ENCODE assay signal across 12 cellular contexts in genomic region chr19:2242092-2242537, GRCh38. TPM values are rescaled to one million over a fixed set of nuclear protein-coding genes. Genes with fewer than 3 reads are reported as not detected.
DNase-seq lines count a peak whose midpoint lies in the region; ATAC-seq, FAIRE-seq and TF ChIP-seq lines count a peak whose summit lies in the region.
"Had no signal": no experiment of that assay in that cellular context is flagged by ENCODE, and none has a peak within 500 bp of the region (broad histone marks: within the 10 kb centered on the region; RNA-seq: fewer than 3 reads in every experiment).

No MANE protein-coding gene starts in this region.

- no peak overlapping the region for H3K23ac ChIP-seq in H1 (ENCODE audit: insufficient read length)

- H3K14ac ChIP-seq in H1 (ENCODE audit: insufficient read length), result no peak overlapping the region

- TF ChIP-seq CTCF in Loucy (conservative IDR thresholded peaks at IDR 0.05; ENCODE audit: low read length), result no peak
- TF ChIP-seq CTCF in H1 (IDR thresholded peaks at IDR 0.05; ENCODE audit: control extremely low read depth in 1 of 3, insufficient read depth in 1 of 3, low read depth in 1 of 3, low read length in 3 of 3), result no peak
- TF ChIP-seq CTCF in osteocyte (IDR thresholded peaks at IDR 0.05), result no peak
- TF ChIP-seq CTCF in ovary (IDR thresholded peaks at IDR 0.05), result no peak

- H3K4ac ChIP-seq in H1 (replicated peaks; ENCODE audit: insufficient read length, low read depth, low read length), result no peak overlapping the region

- POLR2A ChIA-PET in CD4-positive, alpha-beta memory T cell (lab: Charles Lee; ENCODE audit: partially characterized antibody), result interaction anchor here (10.5 kb wide), 1 partner anchor 14 kb away, joined by 325 read pairs; the partner anchor contains the start of genes AMH and JSRP1
- POLR2A ChIA-PET in H1 (lab: Charles Lee; ENCODE audit: partially characterized antibody), result interaction anchor here (1.0 to 10.3 kb wide), 5 partner anchors 12 to 32 kb away, joined by 3 to 206 read pairs (median 13); partner anchors contain the start of genes AMH and JSRP1

- peaks cover 65% of the 10 kb centered on the region for H3K4me1 ChIP-seq in CD4-positive, alpha-beta memory T cell (ENCODE audit: insufficient read depth, low read length)
- peaks cover 42% of the 10 kb centered on the region for H3K4me1 ChIP-seq in Loucy (ENCODE audit: insufficient read depth, low read length, poor library complexity, severe bottlenecking)
- peaks cover 0 to 21% (median 14%) of the 10 kb centered on the region in 4 experiments; a peak in 6 of 7 replicates for H3K4me1 ChIP-seq in H1 (replicated peaks in 1 of 4; ENCODE audit: control insufficient read depth in 3 of 4, insufficient read depth in 4 of 4, low read length in 3 of 4)
- H3K4me1 ChIP-seq in ovary (ENCODE audit: insufficient read depth), result peaks cover 25% of the 10 kb centered on the region

- peaks cover 5% of the 10 kb centered on the region; the same call in 1 of the 2 replicates for H3K23me2 ChIP-seq in H1 (ENCODE audit: low read depth, low read length)

- no peak overlapping the region for H4K8ac ChIP-seq in H1 (ENCODE audit: extremely low read depth, insufficient read depth, low read length)

- H3K27ac ChIP-seq in CD4-positive, alpha-beta memory T cell (ENCODE audit: low read depth, low read length), result no peak overlapping the region
- H3K27ac ChIP-seq in H1 (ENCODE audit: low read depth, low read length) (0 out of 2 replicates have a peak overlapping the region, but pooled peaks have one; percentile 12), ovary (no peak overlapping the region)

- H2BK5ac ChIP-seq in H1 (ENCODE audit: low read depth, low read length), result peak overlapping the region; percentile 12; the same call in 1 of the 2 replicates

- no peak for TF ChIP-seq POLR2A in H1 (IDR thresholded peaks at IDR 0.05; ENCODE audit: control extremely low read depth in 1 of 2, low read depth in 2 of 2, low read length in 2 of 2)
- TF ChIP-seq POLR2A in ovary (IDR thresholded peaks at IDR 0.05), result no peak

- no peak overlapping the region for H3K56ac ChIP-seq in H1 (replicated peaks; ENCODE audit: insufficient read length, low read depth, low read length)

- no peak overlapping the region for H4K5ac ChIP-seq in H1 (ENCODE audit: insufficient read length, low read depth, low read length)

- H3K9ac ChIP-seq in Loucy (ENCODE audit: low read depth, low read length, poor library complexity, severe bottlenecking) (no peak overlapping the region), H1 (replicated peaks in 1 of 4; ENCODE audit: extremely low read depth in 1 of 4, low read depth in 3 of 4, low read length in 3 of 4) (0 out of 7 replicates have a peak overlapping the region, but pooled peaks of 1 of the 4 experiments have one; percentile 0)

- no peak overlapping the region for H3K4me3 ChIP-seq in CD4-positive, alpha-beta memory T cell (ENCODE audit: low read length in 2 of 2)
- peak overlapping the region; percentile 21 for H3K4me3 ChIP-seq in Loucy (ENCODE audit: low read length, poor library complexity, severe bottlenecking)
- H3K4me3 ChIP-seq in H1 (ENCODE audit: extremely low read depth in 1 of 4, insufficient read depth in 2 of 4, low read depth in 3 of 4, low read length in 4 of 4), result no peak overlapping the region
- no peak overlapping the region for H3K4me3 ChIP-seq in ovary

- H2AK5ac ChIP-seq in H1 (ENCODE audit: low read depth, low read length), result no peak overlapping the region

- H2AFZ ChIP-seq in Loucy (ENCODE audit: low read length), result no peak overlapping the region
- H2AFZ ChIP-seq in H1 (ENCODE audit: low read length), result no peak overlapping the region

- H2BK12ac ChIP-seq in H1 (ENCODE audit: low read depth, low read length), result no peak overlapping the region

- no peaks in the 10 kb centered on the region for H3K9me3 Mint-ChIP-seq in CD4-positive, alpha-beta memory T cell
- H3K9me3 Mint-ChIP-seq in osteocyte (ENCODE audit: unreplicated experiment), result no peaks in the 10 kb centered on the region

- no peak overlapping the region for H2BK120ac ChIP-seq in H1 (replicated peaks; ENCODE audit: low read depth, low read length)

- intact Hi-C loops in CD4-positive, alpha-beta memory T cell (cut with micrococcal nuclease), result no loop called here
- intact Hi-C loops in ovary (cut with DNase I), result loop anchor here in 1 of 4 donors (10.0 kb wide), 1 partner anchor 373 kb away; no protein-coding TSS in a partner anchor

- no peak overlapping the region for H4K91ac ChIP-seq in H1 (replicated peaks; ENCODE audit: insufficient read length, low read length)

- 90% methylated on average over 12 of the region's 12 CpGs; no CpG with 5 or more reads in 1 of the 2 experiments for WGBS in H1 (ENCODE audit: extremely low coverage in 1 of 2, insufficient coverage in 1 of 2, insufficient read length in 1 of 2, insufficient replicate concordance in 2 of 2, low coverage in 1 of 2, low lambda C conversion rate in 2 of 2, missing lambda C conversion rate in 1 of 2), 2 experiments
- 85 to 89% (median 88%) methylated on average over 12 of the region's 12 CpGs for WGBS in ovary, 3 donors

- H3K18ac ChIP-seq in H1 (ENCODE audit: extremely low read depth, low read length), result no peak overlapping the region

- H3K4me2 ChIP-seq in Loucy (ENCODE audit: low read depth, low read length, poor library complexity, severe bottlenecking), result peak overlapping the region; percentile 100
- no peak overlapping the region for H3K4me2 ChIP-seq in H1 (ENCODE audit: insufficient read depth in 1 of 2, low read depth in 2 of 2, low read length in 2 of 2)

- FAIRE-seq in H1 (lab: Jason Lieb, UNC), result no peak

- H3K4me3 Mint-ChIP-seq in CD4-positive, alpha-beta memory T cell, result peak overlapping the region in 6 of 8 donors; percentile 40 to 74 (median 54)
- no peak overlapping the region for H3K4me3 Mint-ChIP-seq in osteocyte (ENCODE audit: unreplicated experiment)

- no peak for ATAC-seq in HG02973 (IDR thresholded peaks at IDR 0.05; ENCODE audit: unreplicated experiment)
- no peak for ATAC-seq in GM18909 (IDR thresholded peaks at IDR 0.05; ENCODE audit: poor library complexity, unreplicated experiment)

- H3F3A ChIP-seq in Loucy (ENCODE audit: low read depth), result peaks cover 3% of the 10 kb centered on the region; the same call in 1 of the 2 replicates

- H3K36me3 ChIP-seq in CD4-positive, alpha-beta memory T cell (ENCODE audit: insufficient read depth, low read length), result peaks cover 46% of the 10 kb centered on the region
- H3K36me3 ChIP-seq in Loucy (ENCODE audit: insufficient read depth, low read length), result peaks cover 49% of the 10 kb centered on the region; the same call in 1 of the 2 replicates
- peaks cover 24 to 42% (median 40%) of the 10 kb centered on the region in 4 experiments for H3K36me3 ChIP-seq in H1 (ENCODE audit: control insufficient read depth in 2 of 4, insufficient read depth in 4 of 4, low read length in 3 of 4)
- H3K36me3 ChIP-seq in ovary, result no peaks in the 10 kb centered on the region

- peaks cover 84% of the 10 kb centered on the region for H3K79me2 ChIP-seq in Loucy (ENCODE audit: insufficient read depth, low read length)
- peaks cover 44 to 70% of the 10 kb centered on the region in 2 experiments for H3K79me2 ChIP-seq in H1 (ENCODE audit: control insufficient read depth in 1 of 2, insufficient read depth in 2 of 2, low read length in 2 of 2)

- no peaks in the 10 kb centered on the region for H3K9me2 ChIP-seq in Loucy (replicated peaks; ENCODE audit: low read depth, low read length)

- peaks cover 36 to 66% (median 49%) of the 10 kb centered on the region in 4 donors for H3K4me1 Mint-ChIP-seq in CD4-positive, alpha-beta memory T cell
- peaks cover 51% of the 10 kb centered on the region for H3K4me1 Mint-ChIP-seq in osteocyte (ENCODE audit: unreplicated experiment)

- no peak overlapping the region for H2BK20ac ChIP-seq in H1 (ENCODE audit: low read length)

- peaks cover 25 to 44% of the 10 kb centered on the region in 2 donors for H3K36me3 Mint-ChIP-seq in CD4-positive, alpha-beta memory T cell
- H3K36me3 Mint-ChIP-seq in osteocyte (ENCODE audit: unreplicated experiment), result peaks cover 15% of the 10 kb centered on the region

- H3K79me1 ChIP-seq in H1 (ENCODE audit: low read depth, low read length), result peaks cover 25% of the 10 kb centered on the region

- H3K27me3 ChIP-seq in CD4-positive, alpha-beta memory T cell (ENCODE audit: insufficient read depth, low read length), result no peaks in the 10 kb centered on the region
- H3K27me3 ChIP-seq in Loucy (ENCODE audit: insufficient read depth, low read length, poor library complexity, severe bottlenecking), result no peaks in the 10 kb centered on the region
- H3K27me3 ChIP-seq in H1 (replicated peaks in 1 of 4; ENCODE audit: control insufficient read depth in 3 of 4, extremely low read depth in 1 of 4, insufficient read depth in 3 of 4, low read length in 3 of 4), result no peaks in the 10 kb centered on the region
- no peaks in the 10 kb centered on the region for H3K27me3 ChIP-seq in ovary

- H4K20me1 ChIP-seq in Loucy (ENCODE audit: insufficient read depth, low read length, poor library complexity, severe bottlenecking) (peaks cover 81% of the 10 kb centered on the region), H1 (replicated peaks in 1 of 2; ENCODE audit: control insufficient read depth in 1 of 2, insufficient read depth in 2 of 2, low read length in 2 of 2) (peaks cover 42 to 65% of the 10 kb centered on the region in 2 experiments)

- DNase-seq in CD4-positive, alpha-beta memory T cell, result no peak
- DNase-seq in H1 (ENCODE audit: low read depth in 1 of 2, low spot score in 2 of 2) (no peak), osteocyte (ENCODE audit: extremely low spot score, unreplicated experiment) (no peak), NCI-H345 (lab: John Stamatoyannopoulos, UW) (no peak), ovary (no peak)
- DNase-seq: midbrain; stimulated activated CD4-positive, alpha-beta T cell treated with anti-CD3 and anti-CD28 coated beads, Interleukin-1b, Interleukin-23, amount 100 ng/mL, for 48 hours; stimulated activated CD8-positive, alpha-beta memory T cell treated with anti-CD3 and anti-CD28 coated beads, Interleukin-4, amount 100 ng/mL, for 48 hours had no signal

- no peaks in the 10 kb centered on the region for H3K27me3 Mint-ChIP-seq in CD4-positive, alpha-beta memory T cell
- no peaks in the 10 kb centered on the region for H3K27me3 Mint-ChIP-seq in osteocyte (ENCODE audit: unreplicated experiment)

- no peak overlapping the region for H2BK15ac ChIP-seq in H1 (ENCODE audit: low read length)

- H3K9me3 ChIP-seq in CD4-positive, alpha-beta memory T cell (ENCODE audit: control insufficient read depth in 1 of 2, low read length in 2 of 2), result no peaks in the 10 kb centered on the region
- H3K9me3 ChIP-seq in Loucy (ENCODE audit: insufficient read depth, low read depth, low read length) (no peaks in the 10 kb centered on the region), H1 (ENCODE audit: insufficient read depth in 2 of 2, low read depth in 1 of 2, low read length in 1 of 2) (no peaks in the 10 kb centered on the region), ovary (no peaks in the 10 kb centered on the region)

- H3K27ac Mint-ChIP-seq in CD4-positive, alpha-beta memory T cell, result peak overlapping the region in 3 of 7 donors; percentile 52 to 82 (median 71)
- H3K27ac Mint-ChIP-seq in osteocyte (ENCODE audit: unreplicated experiment), result peak overlapping the region; percentile 21

- CTCF ChIA-PET in CD4-positive, alpha-beta memory T cell (lab: Charles Lee; ENCODE audit: partially characterized antibody), result no interaction called here
- CTCF ChIA-PET in H1 (lab: Charles Lee; ENCODE audit: partially characterized antibody), result interaction anchor here (0.9 to 2.3 kb wide), 3 partner anchors 13 to 73 kb away, joined by 3 to 11 read pairs (median 3); no protein-coding TSS in a partner anchor

- TF ChIP-seq EP300 in H1 (IDR thresholded peaks at IDR 0.05; ENCODE audit: borderline replicate concordance in 1 of 2, low read depth in 2 of 2, low read length in 2 of 2) (no peak), ovary (IDR thresholded peaks at IDR 0.05) (no peak)

- TF ChIP-seq RAD21 in H1 (IDR thresholded peaks at IDR 0.05 in 1 of 2, conservative IDR thresholded peaks at IDR 0.05 in 1 of 2; ENCODE audit: low read depth in 2 of 2, low read length in 2 of 2), result no peak

RNA-seq across cellular contexts. Expression of gene SF3A2, which starts 5.5 kb away (rescaled TPM):
- 100 to 1,000 TPM; 140 to 141 TPM for total RNA-seq in CD4-positive, alpha-beta memory T cell
- 10 to 100 TPM in 1 of 2 donors, 1 to 10 TPM in 1; 8.3 to 37.8 TPM for polyA plus RNA-seq in CD4-positive, alpha-beta memory T cell
- 142 and 146 TPM in 2 replicates for total RNA-seq in H1 (2021; fragmentation: NEBNext Ultra II Directional; extraction: Animal tissue kit (Norgen Biotek cat#: 25700))
- 15.3 and 31.2 TPM in 2 replicates for polyA plus RNA-seq in H1 (2011; rRNA removed)
- 22.1 TPM for polyA plus RNA-seq in H1 (2011; cell fraction: cytosol; rRNA removed)
- polyA plus RNA-seq in H1 (2011; cell fraction: nucleus; rRNA removed), result 171 TPM
- polyA plus RNA-seq in H1 (2012, experiment 1 of 2), result 97.0 to 157 TPM (median 147 TPM) in 4 replicates
- polyA plus RNA-seq in H1 (2012, experiment 2 of 2), result 117 TPM
- 109 TPM for polyA plus RNA-seq in H1 (2013, experiment 1 of 2)
- polyA plus RNA-seq in H1 (2013, experiment 2 of 2), result 101 TPM
- polyA minus RNA-seq in H1 (2011; rRNA and poly(A)+ RNA removed), result 18.4 and 22.8 TPM in 2 replicates
- polyA minus RNA-seq in H1 (2011; cell fraction: cytosol; rRNA and poly(A)+ RNA removed), result 64.4 TPM
- polyA minus RNA-seq in H1 (2011; cell fraction: nucleus; rRNA and poly(A)+ RNA removed), result 112 TPM
- 101 and 102 TPM in 2 replicates for total RNA-seq in osteocyte
- total RNA-seq in ovary, result 100 to 1,000 TPM in 3 of 7 donors, 10 to 100 TPM in 4; 33.0 to 137 (median 89.8) TPM
- 10 to 100 TPM; 13.7 to 95.7 TPM for polyA plus RNA-seq in ovary

RNA-seq across cellular contexts. Expression of gene PLEKHJ1, which starts 6.0 kb away (rescaled TPM):
- total RNA-seq in CD4-positive, alpha-beta memory T cell, result 10 to 100 TPM; 64.9 to 65.3 TPM
- polyA plus RNA-seq in CD4-positive, alpha-beta memory T cell, result 100 to 1,000 TPM; 105 to 119 TPM
- 135 TPM in 2 replicates for total RNA-seq in H1 (2021; fragmentation: NEBNext Ultra II Directional; extraction: Animal tissue kit (Norgen Biotek cat#: 25700))
- polyA plus RNA-seq in H1 (2011; rRNA removed) (187 and 235 TPM in 2 replicates), ovary (10 to 100 TPM; 17.1 to 57.9 TPM)
- polyA plus RNA-seq in H1 (2011; cell fraction: cytosol; rRNA removed), result 217 TPM
- polyA plus RNA-seq in H1 (2011; cell fraction: nucleus; rRNA removed), result 175 TPM
- polyA plus RNA-seq in H1 (2012, experiment 1 of 2), result 118 to 165 TPM (median 146 TPM) in 4 replicates
- polyA plus RNA-seq in H1 (2012, experiment 2 of 2), result 185 TPM
- 108 TPM for polyA plus RNA-seq in H1 (2013, experiment 1 of 2)
- 117 TPM for polyA plus RNA-seq in H1 (2013, experiment 2 of 2)
- polyA minus RNA-seq in H1 (2011; rRNA and poly(A)+ RNA removed), result 29.0 and 35.2 TPM in 2 replicates
- 43.3 TPM for polyA minus RNA-seq in H1 (2011; cell fraction: cytosol; rRNA and poly(A)+ RNA removed)
- 40.6 TPM for polyA minus RNA-seq in H1 (2011; cell fraction: nucleus; rRNA and poly(A)+ RNA removed)
- total RNA-seq in osteocyte (40.7 and 45.7 TPM in 2 replicates), ovary (10 to 100 TPM; 39.0 to 55.2 (median 46.8) TPM)

RNA-seq across cellular contexts. Expression of gene AMH, which starts 7.0 kb away (rescaled TPM):
- 10 to 100 TPM in 1 of 2 experiments, 1 to 10 TPM in 1; 7.5 to 12.7 TPM for total RNA-seq in CD4-positive, alpha-beta memory T cell
- polyA plus RNA-seq in CD4-positive, alpha-beta memory T cell, result not detected
- 13.0 and 15.4 TPM in 2 replicates for total RNA-seq in H1 (2021; fragmentation: NEBNext Ultra II Directional; extraction: Animal tissue kit (Norgen Biotek cat#: 25700))
- polyA plus RNA-seq in H1 (2011; rRNA removed), result 10.5 and 19.3 TPM in 2 replicates
- polyA plus RNA-seq in H1 (2011; cell fraction: cytosol; rRNA removed), result 10.1 TPM
- polyA plus RNA-seq in H1 (2011; cell fraction: nucleus; rRNA removed), result 104 TPM
- polyA plus RNA-seq in H1 (2012, experiment 1 of 2), result 12.7 to 23.7 TPM (median 18.4 TPM) in 4 replicates
- 9.0 TPM for polyA plus RNA-seq in H1 (2012, experiment 2 of 2)
- 6.7 TPM for polyA plus RNA-seq in H1 (2013, experiment 1 of 2)
- 5.6 TPM for polyA plus RNA-seq in H1 (2013, experiment 2 of 2)
- 0.46 and 0.63 TPM in 2 replicates for polyA minus RNA-seq in H1 (2011; rRNA and poly(A)+ RNA removed)
- 3.1 TPM for polyA minus RNA-seq in H1 (2011; cell fraction: cytosol; rRNA and poly(A)+ RNA removed)
- polyA minus RNA-seq in H1 (2011; cell fraction: nucleus; rRNA and poly(A)+ RNA removed), result 13.1 TPM
- 14.3 and 16.4 TPM in 2 replicates for total RNA-seq in osteocyte
- total RNA-seq in ovary, result 1 to 10 TPM in 6 of 7 donors, under 1 TPM in 1; 0.80 to 3.9 (median 1.3) TPM
- polyA plus RNA-seq in ovary, result 10 to 100 TPM in 1 of 2 donors, not detected in 1; 12.0 TPM

RNA-seq across cellular contexts. Expression of gene JSRP1, which starts 14.1 kb away (rescaled TPM):
- 1 to 10 TPM; 1.3 to 1.5 TPM for total RNA-seq in CD4-positive, alpha-beta memory T cell
- 1 to 10 TPM; 1.1 to 1.7 TPM for polyA plus RNA-seq in CD4-positive, alpha-beta memory T cell
- total RNA-seq in H1 (2021; fragmentation: NEBNext Ultra II Directional; extraction: Animal tissue kit (Norgen Biotek cat#: 25700)), result 0.56 and 1.7 TPM in 2 replicates
- 0.24 and 0.53 TPM in 2 replicates for polyA plus RNA-seq in H1 (2011; rRNA removed)
- 0.41 TPM for polyA plus RNA-seq in H1 (2011; cell fraction: cytosol; rRNA removed)
- 0.10 TPM for polyA plus RNA-seq in H1 (2011; cell fraction: nucleus; rRNA removed)
- polyA plus RNA-seq in H1 (2012, experiment 1 of 2), result 0.40 to 2.0 TPM (median 1.1 TPM) in 3 of 4 replicates, not detected in the other
- polyA plus RNA-seq in H1 (2012, experiment 2 of 2), result not detected
- 0.83 TPM for polyA plus RNA-seq in H1 (2013, experiment 1 of 2)
- 0.96 TPM for polyA plus RNA-seq in H1 (2013, experiment 2 of 2)
- polyA minus RNA-seq in H1 (2011; rRNA and poly(A)+ RNA removed), result not detected in 2 replicates
- not detected for polyA minus RNA-seq in H1 (2011; cell fraction: cytosol; rRNA and poly(A)+ RNA removed)
- polyA minus RNA-seq in H1 (2011; cell fraction: nucleus; rRNA and poly(A)+ RNA removed), result not detected
- not detected in 2 replicates for total RNA-seq in osteocyte
- total RNA-seq in ovary, result under 1 TPM in 4 of 7 donors, not detected in 3; 0.30 to 0.92 (median 0.41) TPM
- under 1 TPM in 1 of 2 donors, not detected in 1; 0.31 TPM for polyA plus RNA-seq in ovary

RNA-seq across cellular contexts. Expression of gene PEAK3, which starts 39.9 kb away (rescaled TPM):
- total RNA-seq in CD4-positive, alpha-beta memory T cell, result under 1 TPM in 1 of 2 experiments, not detected in 1; 0.11 TPM
- polyA plus RNA-seq in CD4-positive, alpha-beta memory T cell, result under 1 TPM; 0.07 TPM
- not detected in 2 replicates for total RNA-seq in H1 (2021; fragmentation: NEBNext Ultra II Directional; extraction: Animal tissue kit (Norgen Biotek cat#: 25700))
- polyA plus RNA-seq in H1 (2011; rRNA removed) (not detected in 2 replicates), ovary (under 1 TPM in 1 of 2 donors, not detected in 1; 0.10 TPM)
- polyA plus RNA-seq in H1 (2011; cell fraction: cytosol; rRNA removed), result not detected
- polyA plus RNA-seq in H1 (2011; cell fraction: nucleus; rRNA removed), result not detected
- 0.06 to 0.11 TPM in 2 of 4 replicates, not detected in the others for polyA plus RNA-seq in H1 (2012, experiment 1 of 2)
- polyA plus RNA-seq in H1 (2012, experiment 2 of 2), result not detected
- not detected for polyA plus RNA-seq in H1 (2013, experiment 1 of 2)
- not detected for polyA plus RNA-seq in H1 (2013, experiment 2 of 2)
- not detected in 2 replicates for polyA minus RNA-seq in H1 (2011; rRNA and poly(A)+ RNA removed)
- polyA minus RNA-seq in H1 (2011; cell fraction: cytosol; rRNA and poly(A)+ RNA removed), result not detected
- not detected for polyA minus RNA-seq in H1 (2011; cell fraction: nucleus; rRNA and poly(A)+ RNA removed)
- total RNA-seq in osteocyte (0.44 and 0.51 TPM in 2 replicates), ovary (under 1 TPM in 5 of 7 donors, not detected in 2; 0.11 to 0.62 (median 0.35) TPM)
- total RNA-seq: pulmonary artery endothelial cell had no signal
